Comparison of ENCODE assay signal across 1 cellular context in genomic region chr1:31912087-31912780, GRCh38.
A peak's percentile ranks its signal among the peaks of the same experiment; 100 is the strongest.
TF ChIP-seq lines count a peak whose summit lies in the region.

No MANE protein-coding gene starts in this region.

TF ChIP-seq in K562, 482 proteins besides CTCF, POLR2A, EP300 and RAD21 (continued from another document):
- TF ChIP-seq, protein P1, sequence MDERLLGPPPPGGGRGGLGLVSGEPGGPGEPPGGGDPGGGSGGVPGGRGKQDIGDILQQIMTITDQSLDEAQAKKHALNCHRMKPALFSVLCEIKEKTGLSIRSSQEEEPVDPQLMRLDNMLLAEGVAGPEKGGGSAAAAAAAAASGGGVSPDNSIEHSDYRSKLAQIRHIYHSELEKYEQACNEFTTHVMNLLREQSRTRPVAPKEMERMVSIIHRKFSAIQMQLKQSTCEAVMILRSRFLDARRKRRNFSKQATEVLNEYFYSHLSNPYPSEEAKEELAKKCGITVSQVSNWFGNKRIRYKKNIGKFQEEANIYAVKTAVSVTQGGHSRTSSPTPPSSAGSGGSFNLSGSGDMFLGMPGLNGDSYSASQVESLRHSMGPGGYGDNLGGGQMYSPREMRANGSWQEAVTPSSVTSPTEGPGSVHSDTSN (CRISPR knock-in tag; IDR thresholded peaks at IDR 0.05; ENCODE audit: low read depth) = no peak
- TF ChIP-seq, protein P1 (tag; conservative IDR thresholded peaks at IDR 0.05; ENCODE audit: low read depth) = 0 out of 2 replicates have a peak, but pooled peaks have one; percentile 30
